ENCODE assay signal across 16 cellular contexts in the genomic region with DNA sequence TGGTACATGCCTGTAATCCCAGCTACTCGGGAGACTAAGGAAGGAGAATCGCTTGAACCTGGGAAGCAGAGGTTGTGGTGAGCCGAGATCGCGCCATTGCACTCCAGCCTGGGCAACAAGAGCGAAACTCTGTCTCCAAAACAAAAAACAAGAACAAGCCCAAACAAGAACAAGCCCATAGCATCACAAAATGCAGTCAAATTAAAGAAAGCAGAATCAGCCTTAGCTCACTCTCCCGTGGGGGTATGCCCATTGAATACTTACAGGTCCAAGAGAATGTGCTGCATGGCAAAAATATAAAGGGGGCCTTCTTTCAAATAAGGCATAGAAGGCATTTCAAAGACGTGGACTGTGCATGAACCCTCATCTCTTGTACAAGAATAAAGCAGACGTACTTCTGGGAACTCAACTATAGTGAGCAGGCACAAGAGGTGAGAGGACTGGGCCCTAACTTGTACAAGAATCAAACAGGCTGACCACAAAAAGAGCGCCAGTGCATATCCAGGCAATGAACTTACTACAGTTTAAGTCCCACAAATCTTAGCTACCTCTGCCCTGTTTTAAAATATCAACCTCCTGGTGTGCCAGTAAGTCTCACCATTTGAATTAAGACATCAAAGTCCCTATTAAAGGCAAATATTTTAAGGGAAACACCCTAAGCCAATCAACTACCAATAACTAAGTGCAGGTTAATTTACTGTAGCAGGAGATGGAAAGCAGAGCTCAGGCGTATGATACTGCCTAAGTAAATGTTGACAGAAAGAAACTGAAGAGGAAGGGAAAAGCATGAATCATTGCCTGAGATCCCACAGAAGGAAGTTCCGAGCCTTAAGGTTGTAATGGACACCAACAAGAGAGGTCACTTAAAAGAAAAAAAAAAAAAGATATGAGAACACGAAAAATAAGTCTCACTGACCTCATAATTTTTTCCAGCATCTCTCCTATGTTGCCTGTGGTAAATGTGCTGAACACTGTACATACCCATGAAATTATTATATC. TPM values are rescaled to one million over a fixed set of nuclear protein-coding genes. Genes with fewer than 3 reads are reported as not detected.
DNase-seq lines count a peak whose midpoint lies in the region; FAIRE-seq and TF ChIP-seq lines count a peak whose summit lies in the region.
"Had no signal": no experiment of that assay in that cellular context is flagged by ENCODE, and none has a peak within 500 bp of the region (broad histone marks: within the 10 kb centered on the region; RNA-seq: fewer than 3 reads in every experiment).

No MANE protein-coding gene starts in this region.

- DNase-seq in ELR (ENCODE audit: low read depth) (peak; percentile 59), PC-9 (peak; percentile 11 to 88), endothelial cell of umbilical vein (ENCODE audit: low read depth, low spot score) (peak; percentile 95), osteoblast (ENCODE audit: insufficient read length, low spot score, missing footprints) (peak; percentile 67), 8988T (no peak), thyroid gland (no peak), kidney (no peak)
- DNase-seq in stimulated activated CD4-positive, alpha-beta T cell treated with anti-CD3 and anti-CD28 coated beads, Interleukin-12 subunit alpha, Interleukin-12 subunit beta, amount 100 ng/mL, for 4 hours = no peak
- DNase-seq: GF-D8; NCI-H1436; NCI-H69; stimulated activated naive CD4-positive, alpha-beta T cell had no signal

- intact Hi-C loops in PC-9 (cut with micrococcal nuclease; ENCODE audit: unreplicated experiment) (no loop called here), endothelial cell of umbilical vein (cut with micrococcal nuclease) (loop anchor here (1.0 kb wide), 1 partner anchor 38 kb away; the partner anchor contains the start of gene TOMM6), thyroid gland (cut with DNase I) (no loop called here), kidney (cut with DNase I) (no loop called here)

- no peak overlapping the region for H3K4me3 ChIP-seq in PC-9
- H3K4me3 ChIP-seq in endothelial cell of umbilical vein (replicated peaks in 1 of 3; ENCODE audit: insufficient read depth in 1 of 3, low read depth in 1 of 3, low read length in 3 of 3) = peak overlapping the region in 1 of 3 experiments; percentile 8
- no peak overlapping the region for H3K4me3 ChIP-seq in osteoblast (ENCODE audit: insufficient read depth, low read length)
- no peak overlapping the region for H3K4me3 ChIP-seq in thyroid gland (replicated peaks in 1 of 3)
- no peak overlapping the region for H3K4me3 ChIP-seq in kidney (ENCODE audit: low read length in 2 of 2)
- H3K4me3 ChIP-seq: BLaER1, right atrium auricular region had no signal

- no peaks in the 10 kb centered on the region for H4K20me1 ChIP-seq in PC-9 (ENCODE audit: insufficient read depth)
- no peaks in the 10 kb centered on the region for H4K20me1 ChIP-seq in endothelial cell of umbilical vein (replicated peaks; ENCODE audit: control insufficient read depth, extremely low read depth, insufficient read depth, low read length)
- H4K20me1 ChIP-seq in osteoblast (ENCODE audit: insufficient read depth, low read length) = no peaks in the 10 kb centered on the region

- no peaks in the 10 kb centered on the region for H3K9me1 ChIP-seq in endothelial cell of umbilical vein (replicated peaks; ENCODE audit: control insufficient read depth, extremely low read depth, insufficient read depth, low read length)

- no peaks in the 10 kb centered on the region for H3K36me3 ChIP-seq in PC-9 (ENCODE audit: low read depth)
- no peaks in the 10 kb centered on the region for H3K36me3 ChIP-seq in endothelial cell of umbilical vein (ENCODE audit: control insufficient read depth in 2 of 2, extremely low read depth in 1 of 2, insufficient read depth in 2 of 2, low read length in 2 of 2)
- H3K36me3 ChIP-seq in osteoblast (ENCODE audit: insufficient read depth, low read length) = no peaks in the 10 kb centered on the region
- no peaks in the 10 kb centered on the region for H3K36me3 ChIP-seq in thyroid gland
- no peaks in the 10 kb centered on the region for H3K36me3 ChIP-seq in kidney (ENCODE audit: control insufficient read depth in 1 of 2, insufficient read depth in 2 of 2, low read length in 2 of 2)
- H3K36me3 ChIP-seq: right atrium auricular region had no signal

- H3K9me3 ChIP-seq in PC-9 (ENCODE audit: insufficient read depth, low read depth) = no peaks in the 10 kb centered on the region
- H3K9me3 ChIP-seq in endothelial cell of umbilical vein (replicated peaks; ENCODE audit: control insufficient read depth, insufficient read depth, low read length) = no peaks in the 10 kb centered on the region
- no peaks in the 10 kb centered on the region for H3K9me3 ChIP-seq in osteoblast (ENCODE audit: low read depth, low read length)
- H3K9me3 ChIP-seq in thyroid gland = no peaks in the 10 kb centered on the region
- H3K9me3 ChIP-seq in kidney (ENCODE audit: control insufficient read depth in 1 of 2, low read length in 2 of 2) = no peaks in the 10 kb centered on the region
- H3K9me3 ChIP-seq: BLaER1, right atrium auricular region had no signal

- H3K79me2 ChIP-seq in PC-9 (ENCODE audit: low read depth) (no peaks in the 10 kb centered on the region), endothelial cell of umbilical vein (ENCODE audit: control insufficient read depth, insufficient read depth, low read length) (no peaks in the 10 kb centered on the region), osteoblast (ENCODE audit: insufficient read depth, low read length) (no peaks in the 10 kb centered on the region)

- CTCF ChIA-PET in PC-9 (lab: Charles Lee) (interaction anchor here (0.7 to 0.8 kb wide), 2 partner anchors 22 to 217 kb away, joined by 4 to 6 read pairs; no protein-coding TSS in a partner anchor), endothelial cell of umbilical vein (lab: Charles Lee) (interaction anchor here (0.5 to 2.5 kb wide), 8 partner anchors 11 to 220 kb away, joined by 3 to 8 read pairs (median 4); partner anchors contain the start of genes BYSL, MED20 and TOMM6)

- H3K27ac ChIP-seq in PC-9 (peak overlapping the region; percentile 68), endothelial cell of umbilical vein (ENCODE audit: insufficient read depth, low read depth, low read length) (peak overlapping the region; percentile 6), osteoblast (ENCODE audit: low read depth, low read length) (no peak overlapping the region), thyroid gland (no peak overlapping the region), kidney (ENCODE audit: low read depth in 2 of 2, low read length in 2 of 2) (no peak overlapping the region)
- H3K27ac ChIP-seq: BLaER1, right atrium auricular region had no signal

- H3K4me2 ChIP-seq in PC-9 = peak overlapping the region; percentile 46
- H3K4me2 ChIP-seq in endothelial cell of umbilical vein (ENCODE audit: insufficient read depth, low read length) = peak overlapping the region; percentile 83
- H3K4me2 ChIP-seq in osteoblast (ENCODE audit: insufficient read depth, low read length) = peak overlapping the region; percentile 4
- H3K4me2 ChIP-seq: BLaER1 had no signal

- H3K4me1 ChIP-seq in PC-9 (replicated peaks; ENCODE audit: insufficient read depth) (peaks cover 16% of the 10 kb centered on the region), endothelial cell of umbilical vein (ENCODE audit: control insufficient read depth, extremely low read depth, insufficient read depth, low read length) (peaks cover 14% of the 10 kb centered on the region), osteoblast (ENCODE audit: insufficient read depth, low read length) (peaks cover 23% of the 10 kb centered on the region), thyroid gland (no peaks in the 10 kb centered on the region), kidney (ENCODE audit: control insufficient read depth in 1 of 2, insufficient read depth in 1 of 2, low read depth in 1 of 2, low read length in 2 of 2) (no peaks in the 10 kb centered on the region)
- H3K4me1 ChIP-seq: BLaER1, right atrium auricular region had no signal

- POLR2A ChIA-PET in PC-9 (lab: Charles Lee; ENCODE audit: unreplicated experiment) (interaction anchor here (0.6 kb wide), 3 partner anchors 9 to 783 kb away, joined by 3 to 5 read pairs (median 4); no protein-coding TSS in a partner anchor), endothelial cell of umbilical vein (lab: Charles Lee) (no interaction called here)

- FAIRE-seq in endothelial cell of umbilical vein (lab: Jason Lieb, UNC) (peak; percentile 94), kidney (lab: Jason Lieb, UNC) (no peak)
- FAIRE-seq: colon, TTC549 had no signal

- 91 to 93% methylated on average over 13 of the region's 13 CpGs for WGBS in thyroid gland, 2 donors

- dilution Hi-C loops in endothelial cell of umbilical vein (cut with MboI; ENCODE audit: extremely low pct_ligation_motif_present, low sequenced_read_pairs) = no loop called here

- no peaks in the 10 kb centered on the region for H3K9me2 ChIP-seq in PC-9 (ENCODE audit: insufficient read depth)

- H2AFZ ChIP-seq in PC-9 (no peak overlapping the region), endothelial cell of umbilical vein (ENCODE audit: low read depth, low read length) (peak overlapping the region; percentile 20), osteoblast (ENCODE audit: low read length) (no peak overlapping the region)

- peaks cover 13% of the 10 kb centered on the region; the same call in 1 of the 2 replicates for H3F3A ChIP-seq in PC-9 (ENCODE audit: insufficient read depth, low read depth)

- H3K9ac ChIP-seq in endothelial cell of umbilical vein (replicated peaks; ENCODE audit: extremely low read depth, insufficient read depth, low read length) (no peak overlapping the region), kidney (ENCODE audit: low read length in 2 of 2) (no peak overlapping the region)
- H3K9ac ChIP-seq: BLaER1 had no signal

- TF ChIP-seq CTCF in PC-9 (conservative IDR thresholded peaks at IDR 0.05) (no peak), endothelial cell of umbilical vein (IDR thresholded peaks at IDR 0.05; ENCODE audit: extremely low read depth in 1 of 2, insufficient read depth in 1 of 2, low read depth in 1 of 2, low read length in 2 of 2) (no peak), osteoblast (IDR thresholded peaks at IDR 0.05; ENCODE audit: extremely low read depth, low read depth, low read length) (no peak), thyroid gland (IDR thresholded peaks at IDR 0.05) (no peak), kidney (IDR thresholded peaks at IDR 0.05; ENCODE audit: borderline replicate concordance, extremely low read depth, insufficient read depth) (no peak)

- BruUV-seq in PC-9 (replicated peaks; lab: Mats Ljungman, UMichigan) = no TSS peak
- no TSS peak for BruUV-seq in endothelial cell of umbilical vein (replicated peaks; lab: Mats Ljungman, UMichigan)

- TF ChIP-seq POLR2A in endothelial cell of umbilical vein (IDR thresholded peaks at IDR 0.05; ENCODE audit: low read depth, low read length) = peak; percentile 25
- no peak for TF ChIP-seq POLR2A in thyroid gland (IDR thresholded peaks at IDR 0.05)

- no peaks in the 10 kb centered on the region for H3K27me3 ChIP-seq in PC-9 (ENCODE audit: insufficient read depth, low read depth)
- no peaks in the 10 kb centered on the region for H3K27me3 ChIP-seq in endothelial cell of umbilical vein (ENCODE audit: control insufficient read depth in 2 of 2, insufficient read depth in 2 of 2, low read length in 2 of 2)
- H3K27me3 ChIP-seq in osteoblast (ENCODE audit: insufficient read depth, low read length) = no peaks in the 10 kb centered on the region
- no peaks in the 10 kb centered on the region for H3K27me3 ChIP-seq in thyroid gland
- H3K27me3 ChIP-seq: BLaER1, right atrium auricular region had no signal

RNA-seq across cellular contexts. Expression of gene TOMM6, which starts 37.4 kb away (rescaled TPM):
- total RNA-seq in PC-9 (2021) = 143 and 170 TPM in 2 replicates
- total RNA-seq in endothelial cell of umbilical vein = 220 and 233 TPM in 2 replicates
- 435 and 527 TPM in 2 replicates for polyA plus RNA-seq in endothelial cell of umbilical vein
- polyA plus RNA-seq in endothelial cell of umbilical vein (2011; cell fraction: cytosol; rRNA removed) = 495 and 684 TPM in 2 replicates
- 216 and 226 TPM in 2 replicates for polyA plus RNA-seq in endothelial cell of umbilical vein (2011; cell fraction: nucleus; rRNA removed)
- 236 and 361 TPM in 2 replicates for polyA plus RNA-seq in endothelial cell of umbilical vein (2012)
- 98.5 and 115 TPM in 2 replicates for polyA minus RNA-seq in endothelial cell of umbilical vein
- 66.2 TPM for polyA minus RNA-seq in endothelial cell of umbilical vein (2011; cell fraction: cytosol; rRNA and poly(A)+ RNA removed)
- 9.3 and 23.8 TPM in 2 replicates for polyA minus RNA-seq in endothelial cell of umbilical vein (2011; cell fraction: nucleus; rRNA and poly(A)+ RNA removed)
- total RNA-seq in osteoblast = 37.4 and 54.6 TPM in 2 replicates
- total RNA-seq in thyroid gland = 100 to 1,000 TPM in 3 of 4 donors, 10 to 100 TPM in 1; 96.3 to 134 (median 124) TPM
- total RNA-seq in kidney = 150 TPM
- 479 TPM for polyA plus RNA-seq in kidney (ENCODE audit: insufficient read depth, low read depth, low replicate concordance)

RNA-seq across cellular contexts. Expression of gene PRICKLE4, which starts 44.3 kb away (rescaled TPM):
- 8.4 and 9.2 TPM in 2 replicates for total RNA-seq in PC-9 (2021)
- 2.2 and 3.3 TPM in 2 replicates for total RNA-seq in endothelial cell of umbilical vein
- polyA plus RNA-seq in endothelial cell of umbilical vein = 1.0 and 1.5 TPM in 2 replicates
- polyA plus RNA-seq in endothelial cell of umbilical vein (2011; cell fraction: cytosol; rRNA removed) = 0.09 and 0.75 TPM in 2 replicates
- 9.7 and 13.7 TPM in 2 replicates for polyA plus RNA-seq in endothelial cell of umbilical vein (2011; cell fraction: nucleus; rRNA removed)
- polyA plus RNA-seq in endothelial cell of umbilical vein (2012) = 0.75 and 1.1 TPM in 2 replicates
- polyA minus RNA-seq in endothelial cell of umbilical vein = 0.75 and 2.0 TPM in 2 replicates
- polyA minus RNA-seq in endothelial cell of umbilical vein (2011; cell fraction: cytosol; rRNA and poly(A)+ RNA removed) = not detected
- 5.9 TPM in 1 of 2 replicates, not detected in the other for polyA minus RNA-seq in endothelial cell of umbilical vein (2011; cell fraction: nucleus; rRNA and poly(A)+ RNA removed)
- total RNA-seq in osteoblast = 0.59 TPM in 1 of 2 replicates, not detected in the other
- total RNA-seq in thyroid gland = 10 to 100 TPM in 3 of 4 donors, 1 to 10 TPM in 1; 4.0 to 15.6 (median 12.7) TPM
- 6.5 TPM for total RNA-seq in kidney
- 1.4 TPM for polyA plus RNA-seq in kidney (ENCODE audit: insufficient read depth, low read depth, low replicate concordance)

RNA-seq across cellular contexts. Expression of gene FRS3, which starts 45.2 kb away (rescaled TPM):
- 4.5 and 10.4 TPM in 2 replicates for total RNA-seq in PC-9 (2021)
- total RNA-seq in endothelial cell of umbilical vein = 4.4 and 5.3 TPM in 2 replicates
- 5.2 and 5.7 TPM in 2 replicates for polyA plus RNA-seq in endothelial cell of umbilical vein
- 3.7 and 4.9 TPM in 2 replicates for polyA plus RNA-seq in endothelial cell of umbilical vein (2011; cell fraction: cytosol; rRNA removed)
- polyA plus RNA-seq in endothelial cell of umbilical vein (2011; cell fraction: nucleus; rRNA removed) = 5.9 and 6.0 TPM in 2 replicates
- 1.7 and 2.2 TPM in 2 replicates for polyA plus RNA-seq in endothelial cell of umbilical vein (2012)
- 1.7 and 4.1 TPM in 2 replicates for polyA minus RNA-seq in endothelial cell of umbilical vein
- 1.0 TPM for polyA minus RNA-seq in endothelial cell of umbilical vein (2011; cell fraction: cytosol; rRNA and poly(A)+ RNA removed)
- polyA minus RNA-seq in endothelial cell of umbilical vein (2011; cell fraction: nucleus; rRNA and poly(A)+ RNA removed) = 1.9 and 2.6 TPM in 2 replicates
- total RNA-seq in osteoblast = 1.5 and 1.8 TPM in 2 replicates
- total RNA-seq in thyroid gland = 1 to 10 TPM; 4.0 to 6.7 (median 5.8) TPM
- 7.0 TPM for total RNA-seq in kidney
- 5.3 TPM for polyA plus RNA-seq in kidney (ENCODE audit: insufficient read depth, low read depth, low replicate concordance)

Comparison
In these comparisons a context has a peak if more than half of its experiments do, and no peak if none do; other contexts are left out.
1. DNase-seq: peak in ELR (single experiment), PC-9 (2 of 2), endothelial cell of umbilical vein (single experiment) and osteoblast (single experiment); none in 8988T (single experiment), stimulated activated CD4-positive, alpha-beta T cell treated with anti-CD3 and anti-CD28 coated beads, Interleukin-12 subunit alpha, Interleukin-12 subunit beta, amount 100 ng/mL, for 4 hours (single experiment), thyroid gland (0 of 2) and kidney (single experiment).
2. H3K27ac ChIP-seq: peak in PC-9 (single experiment) and endothelial cell of umbilical vein (single experiment); none in osteoblast (single experiment), thyroid gland (0 of 3) and kidney (0 of 2).
3. H3K4me2 ChIP-seq: peak in every context shown above with its lines; median percentile 83 in endothelial cell of umbilical vein; 46 in PC-9; 4 in osteoblast.